In the genomic region with DNA sequence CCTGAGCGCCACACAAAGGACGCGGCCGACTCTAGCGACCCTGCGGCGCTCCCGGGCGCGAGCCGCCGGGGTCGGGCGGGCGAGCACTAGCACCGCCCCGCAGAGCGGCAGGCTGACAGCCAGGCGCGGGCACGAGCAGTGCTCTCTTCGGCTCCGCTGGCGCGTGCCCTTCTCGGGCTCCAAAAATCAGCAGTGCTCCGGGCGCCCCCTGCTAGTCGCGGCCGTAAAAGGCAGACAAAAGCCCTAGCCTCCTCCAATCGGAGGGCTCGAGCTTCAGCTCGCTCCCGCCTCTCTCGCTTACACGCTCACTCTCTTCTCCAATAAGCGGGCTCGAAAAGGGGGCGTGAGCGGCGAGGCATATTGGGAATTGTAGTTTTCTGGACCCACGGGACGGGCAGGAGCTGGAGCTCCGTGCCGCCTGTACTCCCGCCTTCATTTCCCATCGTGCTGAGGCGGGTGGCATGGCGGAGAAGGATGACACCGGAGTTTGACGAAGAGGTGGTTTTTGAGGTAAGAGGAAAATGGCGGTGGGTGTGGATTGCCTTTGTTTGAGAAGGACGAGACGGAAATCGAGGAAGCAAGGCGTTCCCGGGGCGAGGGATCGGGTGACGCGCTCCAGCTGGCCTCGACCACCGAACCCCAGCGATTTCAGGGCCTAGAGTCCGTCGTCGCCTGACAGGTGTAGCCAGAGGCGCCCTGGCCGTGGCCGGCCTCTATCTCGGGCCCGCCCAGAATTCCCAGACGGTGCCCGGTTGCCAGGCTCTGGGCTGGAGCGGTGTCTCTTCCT, we compare ENCODE assay signal across 8 cellular contexts. TPM values are rescaled to one million over a fixed set of nuclear protein-coding genes. Genes with fewer than 3 reads are reported as not detected.
DNase-seq lines count a peak whose midpoint lies in the region; ATAC-seq lines count a peak whose summit lies in the region.

A gene (minus strand): TSS at position 91 of the 787 bp plus-strand sequence. CDS start 227 bp downstream, outside the sequence.
A gene with protein sequence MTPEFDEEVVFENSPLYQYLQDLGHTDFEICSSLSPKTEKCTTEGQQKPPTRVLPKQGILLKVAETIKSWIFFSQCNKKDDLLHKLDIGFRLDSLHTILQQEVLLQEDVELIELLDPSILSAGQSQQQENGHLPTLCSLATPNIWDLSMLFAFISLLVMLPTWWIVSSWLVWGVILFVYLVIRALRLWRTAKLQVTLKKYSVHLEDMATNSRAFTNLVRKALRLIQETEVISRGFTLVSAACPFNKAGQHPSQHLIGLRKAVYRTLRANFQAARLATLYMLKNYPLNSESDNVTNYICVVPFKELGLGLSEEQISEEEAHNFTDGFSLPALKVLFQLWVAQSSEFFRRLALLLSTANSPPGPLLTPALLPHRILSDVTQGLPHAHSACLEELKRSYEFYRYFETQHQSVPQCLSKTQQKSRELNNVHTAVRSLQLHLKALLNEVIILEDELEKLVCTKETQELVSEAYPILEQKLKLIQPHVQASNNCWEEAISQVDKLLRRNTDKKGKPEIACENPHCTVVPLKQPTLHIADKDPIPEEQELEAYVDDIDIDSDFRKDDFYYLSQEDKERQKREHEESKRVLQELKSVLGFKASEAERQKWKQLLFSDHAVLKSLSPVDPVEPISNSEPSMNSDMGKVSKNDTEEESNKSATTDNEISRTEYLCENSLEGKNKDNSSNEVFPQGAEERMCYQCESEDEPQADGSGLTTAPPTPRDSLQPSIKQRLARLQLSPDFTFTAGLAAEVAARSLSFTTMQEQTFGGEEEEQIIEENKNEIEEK (plus strand): TSS at position 431 of the 787 bp plus-strand sequence. CDS start 44 bp downstream, at position 475.

- 0 out of 2 replicates have a peak, but pooled peaks cover 2% of the 10 kb centered on the region for H3K36me3 ChIP-seq in HUES48 (ENCODE audit: control insufficient read depth, insufficient read depth, low read length)
- H3K36me3 ChIP-seq in NT2/D1 (ENCODE audit: insufficient read depth, insufficient read length, low read length): peaks cover 6% of the 10 kb centered on the region

- DNase-seq in D341Med (ENCODE audit: low spot score): peak; percentile 96
- peak; percentile 98 for DNase-seq in NT2/D1 (ENCODE audit: low read depth, low spot score)
- DNase-seq in activated CD8-positive, alpha-beta memory T cell treated with anti-CD3 and anti-CD28 coated beads, Interleukin-2, amount 50 U/mL, for 4 hours: peak; percentile 97
- peak; percentile 98 for DNase-seq in mesenteric fat pad (ENCODE audit: low spot score)
- peak; percentile 80 for DNase-seq in stimulated activated CD8-positive, alpha-beta memory T cell treated with anti-CD3 and anti-CD28 coated beads, Interleukin-15, amount 100 ng/mL, for 24 hours (ENCODE audit: low read depth)

- peaks cover 32% of the 10 kb centered on the region for H3K4me1 ChIP-seq in HUES48 (ENCODE audit: control insufficient read depth, insufficient read depth, low read length)
- H3K4me1 ChIP-seq in NT2/D1 (ENCODE audit: insufficient read depth, insufficient read length): no peaks in the 10 kb centered on the region

- H3K4me3 ChIP-seq in HUES48 (ENCODE audit: low read depth, low read length) (peak within 1 kb of the TSS; percentile 99), NT2/D1 (ENCODE audit: insufficient read length, low read depth) (peak within 1 kb of the TSS; percentile 94)

- H3K27me3 ChIP-seq in HUES48 (ENCODE audit: control insufficient read depth, insufficient read depth, low read length) (no peaks in the 10 kb centered on the region), NT2/D1 (ENCODE audit: insufficient read depth, insufficient read length) (no peaks in the 10 kb centered on the region)

- peak within 1 kb of the TSS; percentile 99 for H3K27ac ChIP-seq in HUES48 (ENCODE audit: low read depth, low read length)

- ATAC-seq in GM21390 (IDR thresholded peaks at IDR 0.05; ENCODE audit: unreplicated experiment): peak; percentile 90

- in situ Hi-C loops in endometrial microvascular endothelial cells (cut with HindIII; ENCODE audit: inconsistent ontology term, low pct_unique_long_range_greater_than_20kb, low sequenced_read_pairs): loop anchor here (10.0 kb wide), 2 partner anchors 53 to 103 kb away; no protein-coding TSS in a partner anchor

- H3K9ac ChIP-seq in HUES48 (ENCODE audit: low read depth, low read length) (peak within 1 kb of the TSS; percentile 98), NT2/D1 (ENCODE audit: insufficient read length, low read depth) (peak within 1 kb of the TSS; percentile 92)

- H3K9me3 ChIP-seq in HUES48 (ENCODE audit: control insufficient read depth, insufficient read depth, low read length): no peaks in the 10 kb centered on the region
- no peaks in the 10 kb centered on the region for H3K9me3 ChIP-seq in NT2/D1 (ENCODE audit: insufficient read depth, low read length)

RNA-seq across cellular contexts. Expression of the first gene that starts in this region (rescaled TPM):
- total RNA-seq in endometrial microvascular endothelial cells (ENCODE audit: inconsistent ontology term): 13.9 TPM
- 5.4 TPM for total RNA-seq in mesenteric fat pad

RNA-seq across cellular contexts. Expression of the second gene that starts in this region (rescaled TPM):
- total RNA-seq in endometrial microvascular endothelial cells (ENCODE audit: inconsistent ontology term): 74.3 TPM
- total RNA-seq in mesenteric fat pad: 50.2 TPM

Comparison
In these comparisons a context has a peak if more than half of its experiments do, and no peak if none do; other contexts are left out.
1. Peak in every context shown above with its lines: DNase-seq, ATAC-seq, H3K4me3 ChIP-seq and H3K27ac ChIP-seq.